16 cellular contexts compared by ENCODE assay signal in genomic region chr5:58265531-58265930, GRCh38.
DNase-seq lines count a peak whose midpoint lies in the region; ATAC-seq and TF ChIP-seq lines count a peak whose summit lies in the region.
"Had no signal": no experiment of that assay in that cellular context is flagged by ENCODE, and none has a peak within 500 bp of the region (broad histone marks: within the 10 kb centered on the region; RNA-seq: fewer than 3 reads in every experiment).

No MANE protein-coding gene starts in this region.

- TF ChIP-seq POLR2A in sigmoid colon (IDR thresholded peaks at IDR 0.05), result no peak

- no peak for TF ChIP-seq EP300 in sigmoid colon (IDR thresholded peaks at IDR 0.05)

- no peaks in the 10 kb centered on the region for H3K36me3 ChIP-seq in sigmoid colon
- H3K36me3 ChIP-seq: HAP-1 had no signal

- DNase-seq in LNCaP clone FGC (ENCODE audit: low read depth), result peak; percentile 66
- no peak for DNase-seq in mesothelial cell of epicardium (ENCODE audit: low spot score in 2 of 2, unreplicated experiment in 2 of 2)
- DNase-seq in endothelial cell (ENCODE audit: low spot score), result no peak
- no peak for DNase-seq in sigmoid colon
- DNase-seq: AML-193; CD4-positive, alpha-beta memory T cell; DMS153; DMS79; GDM1; GOT3; IMR-90 had no signal

- H3K4me1 ChIP-seq in sigmoid colon, result no peaks in the 10 kb centered on the region
- H3K4me1 ChIP-seq: HAP-1 had no signal

- H3K4me3 ChIP-seq in LNCaP clone FGC (ENCODE audit: low read depth, low read length) (no peak overlapping the region), sigmoid colon (no peak overlapping the region)
- H3K4me3 ChIP-seq: HAP-1, K562 had no signal

- no peak overlapping the region for H3K4me3 Mint-ChIP-seq in mesothelial cell of epicardium
- H3K4me3 Mint-ChIP-seq in endothelial cell (ENCODE audit: unreplicated experiment), result no peak overlapping the region
- H3K4me3 Mint-ChIP-seq: CD4-positive, alpha-beta memory T cell had no signal

- peak overlapping the region; percentile 55 for H3K27ac Mint-ChIP-seq in mesothelial cell of epicardium
- no peak overlapping the region for H3K27ac Mint-ChIP-seq in endothelial cell (ENCODE audit: unreplicated experiment)
- H3K27ac Mint-ChIP-seq: CD4-positive, alpha-beta memory T cell had no signal

- H3K36me3 Mint-ChIP-seq in mesothelial cell of epicardium (no peaks in the 10 kb centered on the region), endothelial cell (ENCODE audit: low read depth, unreplicated experiment) (no peaks in the 10 kb centered on the region)
- H3K36me3 Mint-ChIP-seq: CD4-positive, alpha-beta memory T cell had no signal

- 92 to 97% methylated on average over 3 of the region's 3 CpGs for WGBS in sigmoid colon, 2 donors

- intact Hi-C loops in sigmoid colon (cut with DNase I), result no loop called here

- H3K27me3 Mint-ChIP-seq in mesothelial cell of epicardium (ENCODE audit: low read depth) (no peaks in the 10 kb centered on the region), endothelial cell (ENCODE audit: unreplicated experiment) (no peaks in the 10 kb centered on the region)

- no peaks in the 10 kb centered on the region for H3K9me3 ChIP-seq in sigmoid colon
- H3K9me3 ChIP-seq: HAP-1 had no signal

- TF ChIP-seq CTCF in LNCaP clone FGC (IDR thresholded peaks at IDR 0.05; ENCODE audit: control insufficient read depth, extremely low read depth, insufficient read depth), result no peak
- no peak for TF ChIP-seq CTCF in VCaP (conservative IDR thresholded peaks at IDR 0.05)
- no peak for TF ChIP-seq CTCF in mesothelial cell of epicardium (IDR thresholded peaks at IDR 0.05; ENCODE audit: unreplicated experiment)
- no peak for TF ChIP-seq CTCF in endothelial cell (IDR thresholded peaks at IDR 0.05; ENCODE audit: unreplicated experiment)
- TF ChIP-seq CTCF in sigmoid colon (IDR thresholded peaks at IDR 0.05), result no peak

- ATAC-seq in GM18868 (IDR thresholded peaks at IDR 0.05; ENCODE audit: unreplicated experiment), result no peak
- ATAC-seq: K562 had no signal

- H3K4me1 Mint-ChIP-seq in mesothelial cell of epicardium, result peaks cover 32% of the 10 kb centered on the region
- H3K4me1 Mint-ChIP-seq in endothelial cell (ENCODE audit: unreplicated experiment), result peaks cover 7% of the 10 kb centered on the region
- H3K4me1 Mint-ChIP-seq: CD4-positive, alpha-beta memory T cell had no signal

- peaks cover 7% of the 10 kb centered on the region for H3K9me3 Mint-ChIP-seq in mesothelial cell of epicardium
- H3K9me3 Mint-ChIP-seq in endothelial cell (ENCODE audit: unreplicated experiment), result no peaks in the 10 kb centered on the region

- no peaks in the 10 kb centered on the region for H3K27me3 ChIP-seq in sigmoid colon

- H3K27ac ChIP-seq in VCaP (peak overlapping the region; percentile 35), sigmoid colon (no peak overlapping the region)
- H3K27ac ChIP-seq: C4-2B had no signal
